8 cellular contexts compared by ENCODE assay signal in the genomic region with DNA sequence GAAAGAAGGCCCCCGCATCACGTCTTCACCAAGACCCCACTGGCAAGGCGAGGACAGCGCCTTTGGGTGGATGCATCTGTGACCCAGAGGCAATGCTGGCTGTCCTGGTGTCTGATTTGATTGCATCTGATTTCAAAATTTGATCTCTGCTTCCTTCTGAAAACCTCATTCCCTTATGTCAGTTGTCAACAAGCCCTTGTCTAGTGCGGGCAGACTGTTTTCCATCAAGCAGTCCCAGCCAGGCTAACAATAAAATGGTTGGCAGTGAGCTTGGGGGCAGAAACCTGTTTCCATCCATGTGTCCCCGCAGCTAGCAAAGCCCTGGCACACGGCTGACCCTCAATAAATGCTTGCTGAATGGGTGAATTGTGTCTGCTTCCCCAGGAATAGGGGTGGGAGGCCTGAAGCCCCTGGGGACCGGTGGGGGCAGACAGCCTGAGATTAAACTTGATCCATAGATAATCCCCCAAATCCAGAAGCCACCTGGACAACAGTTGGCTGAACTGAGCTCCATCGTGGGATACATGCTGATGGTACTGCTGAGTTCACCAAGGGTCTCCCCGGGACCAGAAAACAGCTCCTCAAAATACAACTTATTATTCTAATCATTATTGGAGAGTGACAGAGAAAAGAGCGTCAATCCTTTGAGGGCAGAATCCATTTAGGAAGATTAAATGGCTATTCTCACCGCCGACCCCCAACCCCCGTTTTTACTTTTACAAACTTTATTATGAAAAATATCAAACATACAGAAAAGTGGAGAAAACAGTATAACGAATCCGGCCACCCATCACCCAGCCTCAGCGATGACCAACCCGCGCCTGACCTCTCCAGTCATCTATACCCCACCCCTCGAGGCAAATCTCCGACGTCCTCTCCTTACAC. TPM values are rescaled to one million over a fixed set of nuclear protein-coding genes. Genes with fewer than 3 reads are reported as not detected.
A peak's percentile ranks its signal among the peaks of the same experiment; 100 is the strongest.
DNase-seq lines count a peak whose midpoint lies in the region; ATAC-seq and TF ChIP-seq lines count a peak whose summit lies in the region.

No MANE protein-coding gene starts in this region.

- H3K9me3 Mint-ChIP-seq in endothelial cell (ENCODE audit: unreplicated experiment): no peaks in the 10 kb centered on the region

- H3K4me1 Mint-ChIP-seq in endothelial cell (ENCODE audit: unreplicated experiment): peaks cover 52% of the 10 kb centered on the region

- in situ Hi-C loops in G401 (cut with HindIII; ENCODE audit: low sequenced_read_pairs): no loop called here

- H3K4me3 ChIP-seq in RWPE2 (ENCODE audit: severe bottlenecking): peak overlapping the region; percentile 73

- peaks cover 23% of the 10 kb centered on the region for H3K27me3 Mint-ChIP-seq in endothelial cell (ENCODE audit: unreplicated experiment)

- peak overlapping the region; percentile 92 for H3K27ac ChIP-seq in RWPE2 (ENCODE audit: poor library complexity, severe bottlenecking)

- peak overlapping the region; percentile 97 for H3K4me3 Mint-ChIP-seq in endothelial cell (ENCODE audit: unreplicated experiment)

- peak overlapping the region; percentile 93 for H3K27ac Mint-ChIP-seq in endothelial cell (ENCODE audit: unreplicated experiment)

- H3K9me3 ChIP-seq in RWPE2 (ENCODE audit: severe bottlenecking): no peaks in the 10 kb centered on the region

- H3K4me1 ChIP-seq in RWPE2 (ENCODE audit: insufficient read depth, poor library complexity, severe bottlenecking): peaks cover 41% of the 10 kb centered on the region

- DNase-seq in G401 (ENCODE audit: low spot score) (peak; percentile 75), RWPE2 (ENCODE audit: low spot score) (peak; percentile 80), endothelial cell (ENCODE audit: low spot score) (no peak), omental fat pad (ENCODE audit: low spot score) (peak; percentile 34), NCI-H2107 treated with DMSO at 0.1 percent for 48 hours (lab: John Stamatoyannopoulos, UW; ENCODE audit: unreplicated experiment) (no peak)
- DNase-seq in stimulated activated CD4-positive, alpha-beta T cell treated with anti-CD3 and anti-CD28 coated beads, Interleukin-2, amount 100 ng/mL, for 48 hours: no peak

- no peak for ATAC-seq in RWPE2 (ENCODE audit: low read depth)
- ATAC-seq in omental fat pad (ENCODE audit: low FRiP score): no peak
- ATAC-seq in HG03135 (IDR thresholded peaks at IDR 0.05; ENCODE audit: unreplicated experiment): no peak
- no peak for ATAC-seq in GM19397 (IDR thresholded peaks at IDR 0.05; ENCODE audit: unreplicated experiment)

- TF ChIP-seq CTCF in RWPE2 (IDR thresholded peaks at IDR 0.05; ENCODE audit: poor library complexity, severe bottlenecking) (no peak), endothelial cell (IDR thresholded peaks at IDR 0.05; ENCODE audit: unreplicated experiment) (no peak), omental fat pad (IDR thresholded peaks at IDR 0.05) (no peak)

- peaks cover 24% of the 10 kb centered on the region for H3K36me3 ChIP-seq in RWPE2 (ENCODE audit: low read depth)

- H3K36me3 Mint-ChIP-seq in endothelial cell (ENCODE audit: low read depth, unreplicated experiment): peaks cover 14% of the 10 kb centered on the region

- no peaks in the 10 kb centered on the region for H3K27me3 ChIP-seq in RWPE2 (ENCODE audit: insufficient read depth, poor library complexity, severe bottlenecking)

RNA-seq across cellular contexts. Expression of gene DUSP5, which starts 0.9 kb away (rescaled TPM):
- total RNA-seq in G401 (2014; rRNA removed; shearing (Covaris generic)): 1.2 and 1.6 TPM in 2 replicates
- total RNA-seq in endothelial cell (ENCODE audit: unreplicated experiment) (46.0 TPM), omental fat pad (10 to 100 TPM in 3 of 4 donors, 1 to 10 TPM in 1; 9.2 to 71.4 (median 41.4) TPM)

Comparison
In these comparisons a context has a peak if more than half of its experiments do, and no peak if none do; other contexts are left out.
1. DNase-seq: peak in G401 (single experiment), RWPE2 (single experiment) and omental fat pad (single experiment); none in endothelial cell (single experiment), stimulated activated CD4-positive, alpha-beta T cell treated with anti-CD3 and anti-CD28 coated beads, Interleukin-2, amount 100 ng/mL, for 48 hours (0 of 2) and NCI-H2107 treated with DMSO at 0.1 percent for 48 hours (single experiment).